In the genomic region with DNA sequence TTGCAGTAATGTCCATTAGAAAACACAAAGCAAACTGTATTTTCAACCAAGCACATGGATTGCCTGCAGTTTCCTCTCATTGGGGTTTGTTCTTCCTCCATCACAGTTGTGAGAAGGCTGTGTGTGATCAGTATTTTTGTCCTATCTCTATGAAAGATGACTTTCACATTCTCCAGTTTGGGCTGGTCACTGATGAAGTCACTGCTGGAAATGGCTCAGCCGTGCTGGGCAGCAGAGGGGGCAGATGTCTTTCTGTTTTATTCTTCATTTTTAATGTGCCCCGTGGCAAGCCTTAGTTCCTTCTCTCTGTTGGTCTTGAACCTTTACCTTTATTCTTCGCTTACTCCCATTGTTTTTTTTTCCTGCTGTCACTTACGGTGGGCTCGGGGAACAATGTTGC, we compare ENCODE assay signal across 9 cellular contexts.
DNase-seq lines count a peak whose midpoint lies in the region; ATAC-seq, FAIRE-seq and TF ChIP-seq lines count a peak whose summit lies in the region.
"Had no signal": no experiment of that assay in that cellular context is flagged by ENCODE, and none has a peak within 500 bp of the region (broad histone marks: within the 10 kb centered on the region; RNA-seq: fewer than 3 reads in every experiment).

No MANE protein-coding gene starts in this region.

- no peak for TF ChIP-seq CTCF in H1 (IDR thresholded peaks at IDR 0.05; ENCODE audit: control extremely low read depth in 1 of 3, insufficient read depth in 1 of 3, low read depth in 1 of 3, low read length in 3 of 3)

- H2BK20ac ChIP-seq in H1 (ENCODE audit: low read length) = peak overlapping the region; percentile 84; the same call in 1 of the 2 replicates

- H3K4me3 ChIP-seq in H1 (ENCODE audit: extremely low read depth in 1 of 4, insufficient read depth in 2 of 4, low read depth in 3 of 4, low read length in 4 of 4) = peak overlapping the region; percentile 58 to 68 (median 62); a peak in 7 of 8 replicates
- peak overlapping the region; percentile 12 for H3K4me3 ChIP-seq in mesodermal cell (ENCODE audit: extremely low read depth, insufficient read depth, low read length, poor library complexity, severe bottlenecking)
- peak overlapping the region in 1 of 2 donors; percentile 36 for H3K4me3 ChIP-seq in aorta (ENCODE audit: low read length in 2 of 2)

- peak overlapping the region; percentile 92 to 99 for H3K4me2 ChIP-seq in H1 (ENCODE audit: insufficient read depth in 1 of 2, low read depth in 2 of 2, low read length in 2 of 2)

- peak overlapping the region; percentile 100 for H2AFZ ChIP-seq in H1 (ENCODE audit: low read length)

- H3K36me3 Mint-ChIP-seq in activated naive CD4-positive, alpha-beta T cell treated with anti-CD3 and anti-CD28 coated beads for 36 hours (ENCODE audit: low read depth) = no peaks in the 10 kb centered on the region
- H3K36me3 Mint-ChIP-seq in activated naive CD4-positive, alpha-beta T cell treated with anti-CD3 and anti-CD28 coated beads, Interleukin-2, amount 50 U/mL, for 72 hours = no peaks in the 10 kb centered on the region

- no peak for DNase-seq in activated naive CD4-positive, alpha-beta T cell treated with anti-CD3 and anti-CD28 coated beads for 36 hours
- no peak for DNase-seq in activated naive CD4-positive, alpha-beta T cell treated with anti-CD3 and anti-CD28 coated beads, Interleukin-2, amount 50 U/mL, for 72 hours (ENCODE audit: low spot score in 2 of 2)
- DNase-seq in H1 (ENCODE audit: low read depth in 1 of 2, low spot score in 2 of 2) (no peak), aorta (no peak), NOMO-1 treated with dmso at 0.1 percent for 144 hours (lab: John Stamatoyannopoulos, UW; ENCODE audit: unreplicated experiment) (no peak), Kasumi-1 (lab: John Stamatoyannopoulos, UW) (no peak), KG1 (lab: John Stamatoyannopoulos, UW) (no peak)
- DNase-seq: SIG-M5 had no signal

- no peak for ATAC-seq in activated naive CD4-positive, alpha-beta T cell treated with anti-CD3 and anti-CD28 coated beads, Interleukin-2, amount 50 U/mL, for 72 hours
- ATAC-seq in aorta (ENCODE audit: low FRiP score) = peak; percentile 40

- H3K9me3 ChIP-seq in H1 (ENCODE audit: insufficient read depth in 2 of 2, low read depth in 1 of 2, low read length in 1 of 2) (no peaks in the 10 kb centered on the region), mesodermal cell (ENCODE audit: control insufficient read depth, low read length) (no peaks in the 10 kb centered on the region), aorta (ENCODE audit: control insufficient read depth, low read length) (no peaks in the 10 kb centered on the region)

- no peak for FAIRE-seq in H1 (lab: Jason Lieb, UNC)

- H3K23ac ChIP-seq in H1 (ENCODE audit: insufficient read length) = no peak overlapping the region

- no peaks in the 10 kb centered on the region for H4K20me1 ChIP-seq in H1 (replicated peaks in 1 of 2; ENCODE audit: control insufficient read depth in 1 of 2, insufficient read depth in 2 of 2, low read length in 2 of 2)

- H3K36me3 ChIP-seq in H1 (ENCODE audit: control insufficient read depth in 2 of 4, insufficient read depth in 4 of 4, low read length in 3 of 4) (no peaks in the 10 kb centered on the region), mesodermal cell (ENCODE audit: control insufficient read depth, insufficient read depth, low read length) (no peaks in the 10 kb centered on the region), aorta (ENCODE audit: control insufficient read depth in 1 of 2, insufficient read depth in 2 of 2, low read length in 1 of 2) (no peaks in the 10 kb centered on the region)

- no peak overlapping the region for H3K4ac ChIP-seq in H1 (replicated peaks; ENCODE audit: insufficient read length, low read depth, low read length)

- no peaks in the 10 kb centered on the region for H3K79me1 ChIP-seq in H1 (ENCODE audit: low read depth, low read length)

- WGBS in H1 (ENCODE audit: extremely low coverage in 1 of 2, insufficient coverage in 1 of 2, insufficient read length in 1 of 2, insufficient replicate concordance in 2 of 2, low coverage in 1 of 2, low lambda C conversion rate in 2 of 2, missing lambda C conversion rate in 1 of 2), 2 experiments = 12% methylated on average over 5 of the region's 5 CpGs; no CpG with 5 or more reads in 1 of the 2 experiments
- 5 to 20% methylated on average over 1 to 3 of the region's 5 CpGs for WGBS in mesodermal cell (ENCODE audit: insufficient coverage in 2 of 2), 2 experiments
- whole genome bisulfite sequencing in aorta, 2 donors = 4% methylated on average over 5 of the region's 5 CpGs

- peak overlapping the region; percentile 39; the same call in 1 of the 2 replicates for H3K18ac ChIP-seq in H1 (ENCODE audit: extremely low read depth, low read length)

- H3K4me1 Mint-ChIP-seq in activated naive CD4-positive, alpha-beta T cell treated with anti-CD3 and anti-CD28 coated beads for 36 hours (ENCODE audit: low read depth) = peaks cover 7% of the 10 kb centered on the region

- peak overlapping the region in 2 of 4 experiments; percentile 36 to 58; a peak in 2 of 7 replicates for H3K9ac ChIP-seq in H1 (replicated peaks in 1 of 4; ENCODE audit: extremely low read depth in 1 of 4, low read depth in 3 of 4, low read length in 3 of 4)

- no peak overlapping the region for H4K8ac ChIP-seq in H1 (ENCODE audit: extremely low read depth, insufficient read depth, low read length)

- peaks cover 3% of the 10 kb centered on the region for H3K9me3 Mint-ChIP-seq in activated naive CD4-positive, alpha-beta T cell treated with anti-CD3 and anti-CD28 coated beads for 36 hours
- peaks cover 0 to 14% of the 10 kb centered on the region in 2 donors for H3K9me3 Mint-ChIP-seq in activated naive CD4-positive, alpha-beta T cell treated with anti-CD3 and anti-CD28 coated beads, Interleukin-2, amount 50 U/mL, for 72 hours

- H2BK5ac ChIP-seq in H1 (ENCODE audit: low read depth, low read length) = 0 out of 2 replicates have a peak overlapping the region, but pooled peaks have one; percentile 63

- H3K27me3 ChIP-seq in H1 (replicated peaks in 1 of 4; ENCODE audit: control insufficient read depth in 3 of 4, extremely low read depth in 1 of 4, insufficient read depth in 3 of 4, low read length in 3 of 4) (peaks cover 0 to 2% (median 0%) of the 10 kb centered on the region in 4 experiments; a peak in 2 of 7 replicates), aorta (ENCODE audit: control insufficient read depth in 1 of 2, insufficient read depth in 2 of 2, low read length in 1 of 2) (no peaks in the 10 kb centered on the region)

- peaks cover 11% of the 10 kb centered on the region for H3K27me3 Mint-ChIP-seq in activated naive CD4-positive, alpha-beta T cell treated with anti-CD3 and anti-CD28 coated beads for 36 hours (ENCODE audit: low read depth)

- no peak overlapping the region for H2BK12ac ChIP-seq in H1 (ENCODE audit: low read depth, low read length)

- CTCF ChIA-PET in activated naive CD4-positive, alpha-beta T cell treated with anti-CD3 and anti-CD28 coated beads for 36 hours (lab: Charles Lee) = interaction anchor here (0.9 kb wide), 1 partner anchor 10 kb away, joined by 4 read pairs; no protein-coding TSS in a partner anchor
- CTCF ChIA-PET in H1 (lab: Charles Lee; ENCODE audit: partially characterized antibody) = interaction anchor here (0.6 to 1.5 kb wide), 6 partner anchors 13 to 341 kb away, joined by 3 to 7 read pairs (median 3); no protein-coding TSS in a partner anchor

- intact Hi-C loops in activated naive CD4-positive, alpha-beta T cell treated with anti-CD3 and anti-CD28 coated beads for 36 hours (cut with micrococcal nuclease) = no loop called here
- intact Hi-C loops in aorta (cut with DNase I) = loop anchor here in 1 of 2 donors (10.0 kb wide), 2 partner anchors 84 to 786 kb away; no protein-coding TSS in a partner anchor

- POLR2A ChIA-PET in H1 (lab: Charles Lee; ENCODE audit: partially characterized antibody) = interaction anchor here (0.6 kb wide), 1 partner anchor 119 kb away, joined by 3 read pairs; no protein-coding TSS in a partner anchor

- no peak overlapping the region for H3K27ac ChIP-seq in H1 (ENCODE audit: low read depth, low read length)
- peak overlapping the region; percentile 62 for H3K27ac ChIP-seq in mesodermal cell (ENCODE audit: low read depth, low read length, severe bottlenecking)
- H3K27ac ChIP-seq in aorta (ENCODE audit: low read depth in 1 of 2, low read length in 2 of 2) = peak overlapping the region; percentile 87 to 93

- H3K23me2 ChIP-seq in H1 (ENCODE audit: low read depth, low read length) = peaks cover 8% of the 10 kb centered on the region

- H4K91ac ChIP-seq in H1 (replicated peaks; ENCODE audit: insufficient read length, low read length) = no peak overlapping the region

- no peak overlapping the region for H2BK15ac ChIP-seq in H1 (ENCODE audit: low read length)

- H2BK120ac ChIP-seq in H1 (replicated peaks; ENCODE audit: low read depth, low read length) = no peak overlapping the region

- H3K14ac ChIP-seq in H1 (ENCODE audit: insufficient read length) = no peak overlapping the region

- no peak for TF ChIP-seq POLR2A in H1 (IDR thresholded peaks at IDR 0.05; ENCODE audit: control extremely low read depth in 1 of 2, low read depth in 2 of 2, low read length in 2 of 2)

- peaks cover 0 to 6% (median 4%) of the 10 kb centered on the region in 4 experiments; a peak in 4 of 7 replicates for H3K4me1 ChIP-seq in H1 (replicated peaks in 1 of 4; ENCODE audit: control insufficient read depth in 3 of 4, insufficient read depth in 4 of 4, low read length in 3 of 4)
- peaks cover 10% of the 10 kb centered on the region for H3K4me1 ChIP-seq in mesodermal cell (ENCODE audit: control insufficient read depth, insufficient read depth, low read length, poor library complexity, severe bottlenecking)
- H3K4me1 ChIP-seq in aorta (ENCODE audit: control insufficient read depth in 1 of 2, insufficient read depth in 2 of 2, low read length in 2 of 2) = peaks cover 3 to 5% of the 10 kb centered on the region in 2 donors

- no peak overlapping the region for H2AK5ac ChIP-seq in H1 (ENCODE audit: low read depth, low read length)

- H3K79me2 ChIP-seq in H1 (ENCODE audit: control insufficient read depth in 1 of 2, insufficient read depth in 2 of 2, low read length in 2 of 2) = no peaks in the 10 kb centered on the region

- no peak overlapping the region for H3K56ac ChIP-seq in H1 (replicated peaks; ENCODE audit: insufficient read length, low read depth, low read length)

- TF ChIP-seq RAD21 in H1 (IDR thresholded peaks at IDR 0.05 in 1 of 2, conservative IDR thresholded peaks at IDR 0.05 in 1 of 2; ENCODE audit: low read depth in 2 of 2, low read length in 2 of 2) = no peak

- H3K27ac Mint-ChIP-seq in activated naive CD4-positive, alpha-beta T cell treated with anti-CD3 and anti-CD28 coated beads for 36 hours = no peak overlapping the region
- H3K27ac Mint-ChIP-seq in activated naive CD4-positive, alpha-beta T cell treated with anti-CD3 and anti-CD28 coated beads, Interleukin-2, amount 50 U/mL, for 72 hours = no peak overlapping the region

- no peak for TF ChIP-seq EP300 in H1 (IDR thresholded peaks at IDR 0.05; ENCODE audit: borderline replicate concordance in 1 of 2, low read depth in 2 of 2, low read length in 2 of 2)

- H3K4me3 Mint-ChIP-seq in activated naive CD4-positive, alpha-beta T cell treated with anti-CD3 and anti-CD28 coated beads for 36 hours = peak overlapping the region; percentile 22

- H4K5ac ChIP-seq in H1 (ENCODE audit: insufficient read length, low read depth, low read length) = no peak overlapping the region

TF ChIP-seq in H1, 55 proteins besides CTCF, POLR2A, EP300 and RAD21 (continues in another document):
- no peak for TF ChIP-seq KDM5A (IDR thresholded peaks at IDR 0.05; ENCODE audit: low read length)
- TF ChIP-seq NRF1 (IDR thresholded peaks at IDR 0.05; ENCODE audit: low read depth, low read length) = no peak
